In the genomic region with DNA sequence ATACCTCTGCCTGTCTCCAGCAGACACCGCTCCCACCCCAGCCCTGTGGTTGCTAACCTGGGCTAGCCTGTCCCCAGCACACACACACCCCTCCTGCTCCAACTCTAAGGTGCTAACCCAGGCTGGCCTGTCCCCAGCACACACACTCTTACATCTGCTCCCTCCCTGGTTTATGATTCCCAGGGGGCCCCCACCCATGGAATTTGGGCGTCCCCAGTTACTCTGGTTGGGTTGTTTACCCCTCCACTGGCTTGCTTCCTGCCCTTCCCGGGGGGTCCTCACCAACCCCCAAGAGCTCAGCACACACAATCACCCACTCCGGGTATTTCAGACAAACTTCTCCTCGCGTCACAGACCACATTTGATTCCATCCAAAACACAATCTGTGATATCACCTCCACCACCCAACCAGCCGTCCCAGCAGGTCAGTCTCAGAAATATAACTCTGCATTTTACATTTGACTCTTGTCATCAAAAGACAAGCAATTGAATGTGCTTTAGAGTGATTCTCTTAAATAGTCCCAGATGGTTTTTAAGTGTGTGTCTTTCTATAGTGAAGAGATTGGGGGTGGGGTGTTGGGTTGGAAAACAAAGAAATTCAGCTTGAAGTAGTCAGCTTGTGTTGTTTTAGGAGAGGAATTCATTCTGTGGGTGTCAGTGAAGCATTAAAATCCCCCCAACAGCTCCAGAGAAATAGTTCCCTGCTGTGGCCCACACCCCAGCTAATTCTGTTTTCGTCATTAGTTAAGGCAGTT, we compare ENCODE assay signal across 12 cellular contexts. TPM values are rescaled to one million over a fixed set of nuclear protein-coding genes. Genes with fewer than 3 reads are reported as not detected.
DNase-seq lines count a peak whose midpoint lies in the region; ATAC-seq and TF ChIP-seq lines count a peak whose summit lies in the region.
"Had no signal": no experiment of that assay in that cellular context is flagged by ENCODE, and none has a peak within 500 bp of the region (broad histone marks: within the 10 kb centered on the region; RNA-seq: fewer than 3 reads in every experiment).

No MANE protein-coding gene starts in this region.

- H3K4me1 Mint-ChIP-seq in chondrocyte (ENCODE audit: low read depth): peaks cover 100% of the 10 kb centered on the region

- H3K4me1 ChIP-seq in lower lobe of right lung: peaks cover 53% of the 10 kb centered on the region
- peaks cover 0 to 47% (median 16%) of the 10 kb centered on the region in 4 donors for H3K4me1 ChIP-seq in transverse colon
- H3K4me1 ChIP-seq: breast epithelium, foreskin keratinocyte had no signal

- peak overlapping the region; percentile 95 for H3K27ac Mint-ChIP-seq in chondrocyte (ENCODE audit: unreplicated experiment)
- H3K27ac Mint-ChIP-seq: stimulated activated naive CD8-positive, alpha-beta T cell treated with anti-CD3 and anti-CD28 coated beads, Interleukin-15, Interleukin-2, amounts not matched to agents 100 ng/mL and 50 ng/mL, for 24 hours had no signal

- H3K27ac ChIP-seq in lower lobe of right lung (peak overlapping the region; percentile 49), transverse colon (peak overlapping the region; percentile 84 to 87 (median 86)), WERI-Rb-1 (no peak overlapping the region)
- H3K27ac ChIP-seq: foreskin keratinocyte had no signal

- no peaks in the 10 kb centered on the region for H3K9me3 Mint-ChIP-seq in chondrocyte (ENCODE audit: low read depth)
- H3K9me3 Mint-ChIP-seq: stimulated activated naive CD8-positive, alpha-beta T cell treated with anti-CD3 and anti-CD28 coated beads, Interleukin-15, Interleukin-2, amounts not matched to agents 100 ng/mL and 50 ng/mL, for 24 hours had no signal

- H3K4me3 Mint-ChIP-seq in chondrocyte (ENCODE audit: unreplicated experiment): peak overlapping the region; percentile 47
- H3K4me3 Mint-ChIP-seq: stimulated activated naive CD8-positive, alpha-beta T cell treated with anti-CD3 and anti-CD28 coated beads, Interleukin-15, Interleukin-2, amounts not matched to agents 100 ng/mL and 50 ng/mL, for 24 hours had no signal

- H3K9me3 ChIP-seq in lower lobe of right lung (no peaks in the 10 kb centered on the region), transverse colon (no peaks in the 10 kb centered on the region), WERI-Rb-1 (ENCODE audit: severe bottlenecking) (no peaks in the 10 kb centered on the region)
- H3K9me3 ChIP-seq: breast epithelium had no signal

- intact Hi-C loops in lower lobe of right lung (cut with DNase I): no loop called here
- intact Hi-C loops in transverse colon (cut with DNase I; ENCODE audit: low total_unique reads): no loop called here

- peak; percentile 44 for DNase-seq in NCI-H510A treated with DMSO at 0.1 percent for 48 hours (lab: John Stamatoyannopoulos, UW)
- DNase-seq in NCI-H510A (lab: John Stamatoyannopoulos, UW): no peak
- DNase-seq in chondrocyte (ENCODE audit: low spot score): peak; percentile 81
- no peak for DNase-seq in lower lobe of right lung
- no peak for DNase-seq in transverse colon
- no peak for DNase-seq in NCI-H446 treated with DMSO at 0.1 percent for 48 hours (lab: John Stamatoyannopoulos, UW)
- DNase-seq in GM13977 (ENCODE audit: low spot score): no peak
- no peak for DNase-seq in WERI-Rb-1
- DNase-seq: foreskin keratinocyte, NCI-H1048 had no signal

- 60 to 76% methylated on average over 4 to 8 of the region's 8 CpGs for WGBS in transverse colon (ENCODE audit: low coverage in 1 of 2), 2 donors

- H3K27me3 ChIP-seq in lower lobe of right lung (ENCODE audit: low read depth) (no peaks in the 10 kb centered on the region), transverse colon (no peaks in the 10 kb centered on the region), WERI-Rb-1 (ENCODE audit: insufficient read depth, low read depth, severe bottlenecking) (no peaks in the 10 kb centered on the region)
- H3K27me3 ChIP-seq: breast epithelium, foreskin keratinocyte had no signal

- TF ChIP-seq CTCF in chondrocyte (IDR thresholded peaks at IDR 0.05): no peak
- no peak for TF ChIP-seq CTCF in lower lobe of right lung (IDR thresholded peaks at IDR 0.05)
- no peak for TF ChIP-seq CTCF in transverse colon (IDR thresholded peaks at IDR 0.05)
- no peak for TF ChIP-seq CTCF in GM13977 (IDR thresholded peaks at IDR 0.05; ENCODE audit: extremely low read depth, insufficient read depth, missing control alignments)
- no peak for TF ChIP-seq CTCF in WERI-Rb-1 (IDR thresholded peaks at IDR 0.05; ENCODE audit: low read depth, low read length)

- H3K36me3 ChIP-seq in lower lobe of right lung (peaks cover 3% of the 10 kb centered on the region), transverse colon (no peaks in the 10 kb centered on the region), WERI-Rb-1 (no peaks in the 10 kb centered on the region)
- H3K36me3 ChIP-seq: breast epithelium had no signal

- TF ChIP-seq POLR2A in transverse colon (IDR thresholded peaks at IDR 0.05): no peak

- no peak overlapping the region for H3K4me3 ChIP-seq in lower lobe of right lung
- H3K4me3 ChIP-seq in transverse colon: no peak overlapping the region
- no peak overlapping the region for H3K4me3 ChIP-seq in WERI-Rb-1 (ENCODE audit: low read depth, low read length)
- H3K4me3 ChIP-seq: breast epithelium had no signal

- ATAC-seq in lower lobe of right lung: peak in 1 of 2 donors; percentile 39

- in situ Hi-C loops in transverse colon (cut with MboI; ENCODE audit: low pct_ligation_motif_present in 1 of 4, low pct_unique_long_range_greater_than_20kb in 1 of 4, low sequenced_read_pairs in 3 of 4): no loop called here
- in situ Hi-C loops in GM13977 (cut with MboI; ENCODE audit: low pct_unique_long_range_greater_than_20kb, low sequenced_read_pairs, unreplicated experiment): no loop called here

- H3K36me3 Mint-ChIP-seq in chondrocyte (ENCODE audit: low read depth): peaks cover 28% of the 10 kb centered on the region

- TF ChIP-seq EP300 in transverse colon (IDR thresholded peaks at IDR 0.05; ENCODE audit: low read depth): no peak

- H3K27me3 Mint-ChIP-seq in chondrocyte (ENCODE audit: low read depth): no peaks in the 10 kb centered on the region

RNA-seq across cellular contexts. Expression of a gene that starts 20.1 kb away (rescaled TPM):
- 1,370 to 2,411 TPM (median 2,366 TPM) in 3 replicates for total RNA-seq in chondrocyte
- 185 TPM for total RNA-seq in lower lobe of right lung
- total RNA-seq in transverse colon: 100 to 1,000 TPM in 2 of 4 donors, 10 to 100 TPM in 2; 75.1 to 322 (median 115) TPM

RNA-seq across cellular contexts. Expression of a gene that starts 20.3 kb away (rescaled TPM):
- total RNA-seq in chondrocyte (2,319 to 5,210 TPM (median 5,209 TPM) in 3 replicates), lower lobe of right lung (161 TPM), transverse colon (100 to 1,000 TPM in 2 of 4 donors, 10 to 100 TPM in 2; 46.4 to 180 (median 99.2) TPM)

Comparison
In these comparisons a context has a peak if more than half of its experiments do, and no peak if none do; other contexts are left out.
1. DNase-seq: peak in NCI-H510A treated with DMSO at 0.1 percent for 48 hours (single experiment) and chondrocyte (single experiment); none in NCI-H510A (single experiment), lower lobe of right lung (single experiment), transverse colon (single experiment), NCI-H446 treated with DMSO at 0.1 percent for 48 hours (single experiment), GM13977 (single experiment) and WERI-Rb-1 (single experiment).
2. RNA of a gene that starts 20.3 kb away (total RNA-seq): 2,319 to 5,210 TPM in chondrocyte; 161 TPM in lower lobe of right lung (single experiment) and 46.4 to 180 TPM in transverse colon; every median in the first group is over 10 times any median in the second.